In the genomic region with DNA sequence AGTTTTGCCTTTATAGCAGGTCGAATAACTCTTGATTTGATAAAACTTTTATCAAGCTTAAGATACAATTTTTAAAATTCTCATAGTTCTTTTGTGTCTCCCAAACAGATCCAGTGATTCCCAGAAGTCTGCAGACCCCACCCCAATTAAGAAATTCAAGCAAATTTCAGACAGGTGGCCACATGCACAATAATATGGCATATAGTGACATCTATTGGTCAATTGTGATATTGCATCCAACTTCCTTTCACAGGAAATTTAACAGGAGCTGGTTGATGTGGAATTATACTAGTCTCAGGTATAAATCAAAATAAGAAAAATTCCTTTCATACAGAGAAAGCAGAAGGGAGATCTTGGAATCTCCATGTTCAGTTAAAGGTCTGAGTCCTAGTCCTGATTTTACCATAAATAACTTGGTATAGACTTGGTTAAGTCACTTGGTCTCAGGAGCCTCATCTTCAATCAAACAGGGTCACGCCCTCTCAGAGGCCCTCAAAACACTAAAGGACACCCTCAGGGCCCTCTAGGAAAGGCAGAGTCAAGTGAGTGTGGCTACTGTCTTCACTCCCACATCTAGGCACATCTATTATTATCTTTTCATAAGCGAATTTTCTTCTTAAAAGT, we compare ENCODE assay signal across 9 cellular contexts. TPM values are rescaled to one million over a fixed set of nuclear protein-coding genes. Genes with fewer than 3 reads are reported as not detected.
DNase-seq lines count a peak whose midpoint lies in the region; ATAC-seq and TF ChIP-seq lines count a peak whose summit lies in the region.
"Had no signal": no experiment of that assay in that cellular context is flagged by ENCODE, and none has a peak within 500 bp of the region (broad histone marks: within the 10 kb centered on the region; RNA-seq: fewer than 3 reads in every experiment).

No MANE protein-coding gene starts in this region.

- ATAC-seq in left lobe of liver (peak; percentile 68), GM21423 (IDR thresholded peaks at IDR 0.05; ENCODE audit: unreplicated experiment) (no peak), GM19035 (IDR thresholded peaks at IDR 0.05; ENCODE audit: unreplicated experiment) (no peak)

- peak; percentile 31 for TF ChIP-seq CTCF in NB4 (IDR thresholded peaks at IDR 0.05; ENCODE audit: low read depth, low read length)

- H3K4me3 ChIP-seq in NB4 (ENCODE audit: low read depth, low read length), result no peak overlapping the region

- DNase-seq in DMS 273 (lab: John Stamatoyannopoulos, UW; ENCODE audit: unreplicated experiment), result peak; percentile 70
- no peak for DNase-seq in DMS 273 treated with DMSO at 0.1 percent for 48 hours (lab: John Stamatoyannopoulos, UW)
- peak; percentile 45 for DNase-seq in NB4 (ENCODE audit: low read depth)
- DNase-seq in amniotic epithelial cell (ENCODE audit: low read depth), result peak; percentile 23
- DNase-seq in left lobe of liver (ENCODE audit: low spot score), result no peak
- DNase-seq in activated CD4-positive, alpha-beta T cell treated with anti-CD3 and anti-CD28 coated beads for 1 hour, result no peak

- no peak for TF ChIP-seq POLR2A in NB4 (IDR thresholded peaks at IDR 0.05; ENCODE audit: extremely low read depth, insufficient read length)

RNA-seq across cellular contexts. Expression of a gene that starts 24.1 kb away (rescaled TPM):
- total RNA-seq in left lobe of liver, result 3.4 TPM

RNA-seq across cellular contexts. Expression of a gene that starts 53.7 kb away (rescaled TPM):
- 0.83 TPM for total RNA-seq in left lobe of liver
- total RNA-seq: activated CD8-positive, alpha-beta memory T cell treated with anti-CD3 and anti-CD28 coated beads for 36 hours had no signal

Comparison
In these comparisons a context has a peak if more than half of its experiments do, and no peak if none do; other contexts are left out.
1. DNase-seq: peak in DMS 273 (single experiment), NB4 (single experiment) and amniotic epithelial cell (single experiment); none in DMS 273 treated with DMSO at 0.1 percent for 48 hours (single experiment), left lobe of liver (single experiment) and activated CD4-positive, alpha-beta T cell treated with anti-CD3 and anti-CD28 coated beads for 1 hour (single experiment).